ENCODE assay signal across 8 cellular contexts in the genomic region with DNA sequence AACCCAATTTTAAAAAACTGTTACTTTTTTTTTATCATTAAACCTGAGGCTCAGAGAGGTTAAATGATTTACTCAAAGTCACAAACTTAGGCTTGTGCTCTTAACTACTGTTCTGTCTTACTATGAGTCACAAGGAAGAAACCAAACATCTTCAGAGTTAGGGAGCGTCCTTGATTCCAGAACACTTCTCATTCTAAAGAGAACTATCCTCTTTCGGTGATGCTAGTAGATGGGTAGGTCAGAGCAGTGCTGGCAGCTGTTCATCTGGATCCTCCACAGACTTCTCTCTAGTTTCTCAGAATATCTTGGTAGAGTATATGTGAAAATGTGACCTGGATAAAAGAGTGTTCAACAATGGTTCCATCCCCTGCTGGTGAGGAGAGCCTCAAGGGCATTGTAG. TPM values are rescaled to one million over a fixed set of nuclear protein-coding genes. Genes with fewer than 3 reads are reported as not detected.
DNase-seq lines count a peak whose midpoint lies in the region; ATAC-seq and TF ChIP-seq lines count a peak whose summit lies in the region.

No MANE protein-coding gene starts in this region.

- DNase-seq in RWPE1 (ENCODE audit: low spot score) = peak; percentile 8
- DNase-seq in fibroblast of the aortic adventitia (ENCODE audit: low read depth) = peak; percentile 59
- DNase-seq in G401 (ENCODE audit: low spot score) = no peak
- no peak for DNase-seq in DMS153 (lab: John Stamatoyannopoulos, UW)
- DNase-seq in UCSD-AML1 (lab: John Stamatoyannopoulos, UW; ENCODE audit: unreplicated experiment) = no peak

- peak overlapping the region; percentile 37 to 99 (median 96) for H3K4me2 ChIP-seq in BLaER1 treated with 17β-estradiol and CSF1 and Interleukin-3, amounts not matched to agents 10 nM and 100 nM

- peak overlapping the region in 4 of 10 experiments; percentile 82 to 93 (median 82); a peak in 7 of 20 replicates for H3K4me3 ChIP-seq in BLaER1 treated with 17β-estradiol and CSF1 and Interleukin-3, amounts not matched to agents 10 nM and 100 nM
- H3K4me3 ChIP-seq in fibroblast of the aortic adventitia (ENCODE audit: low read depth, low read length) = peak overlapping the region; percentile 6
- H3K4me3 ChIP-seq in stomach smooth muscle (ENCODE audit: low read length in 2 of 2) = peak overlapping the region; percentile 44 to 47

- no peaks in the 10 kb centered on the region for H3K9me3 ChIP-seq in BLaER1 treated with 17β-estradiol and CSF1 and Interleukin-3, amounts not matched to agents 10 nM and 100 nM (replicated peaks in 1 of 11)
- no peaks in the 10 kb centered on the region for H3K9me3 ChIP-seq in stomach smooth muscle (ENCODE audit: control insufficient read depth in 2 of 2, low read length in 2 of 2)

- peaks cover 0 to 31% (median 22%) of the 10 kb centered on the region in 11 experiments; a peak in 15 of 22 replicates for H3K36me3 ChIP-seq in BLaER1 treated with 17β-estradiol and CSF1 and Interleukin-3, amounts not matched to agents 10 nM and 100 nM
- H3K36me3 ChIP-seq in stomach smooth muscle (ENCODE audit: control insufficient read depth in 2 of 2, insufficient read depth in 2 of 2, low read length in 2 of 2) = peaks cover 0 to 4% of the 10 kb centered on the region in 2 donors

- H3K27me3 ChIP-seq in BLaER1 treated with 17β-estradiol and CSF1 and Interleukin-3, amounts not matched to agents 10 nM and 100 nM = no peaks in the 10 kb centered on the region
- H3K27me3 ChIP-seq in stomach smooth muscle (ENCODE audit: control insufficient read depth in 1 of 2, insufficient read depth in 2 of 2, low read length in 2 of 2) = no peaks in the 10 kb centered on the region

- POLR2A ChIA-PET in RWPE1 (lab: Yijun Ruan, JAX; ENCODE audit: low non-redundant PET) = no interaction called here

- H3K4me1 ChIP-seq in BLaER1 treated with 17β-estradiol and CSF1 and Interleukin-3, amounts not matched to agents 10 nM and 100 nM = peaks cover 78 to 89% (median 83%) of the 10 kb centered on the region in 10 experiments
- peaks cover 68% of the 10 kb centered on the region for H3K4me1 ChIP-seq in stomach smooth muscle (ENCODE audit: control insufficient read depth, insufficient read depth, low read length)

- H3K27ac ChIP-seq in BLaER1 treated with 17β-estradiol and CSF1 and Interleukin-3, amounts not matched to agents 10 nM and 100 nM = peak overlapping the region in 3 of 11 experiments; percentile 15 to 86 (median 36); a peak in 3 of 22 replicates
- H3K27ac ChIP-seq in RWPE1 = no peak overlapping the region
- H3K27ac ChIP-seq in stomach smooth muscle (ENCODE audit: low read length) = peak overlapping the region; percentile 1

- H3K9ac ChIP-seq in BLaER1 treated with 17β-estradiol and CSF1 and Interleukin-3, amounts not matched to agents 10 nM and 100 nM = peak overlapping the region in 4 of 11 experiments; percentile 13 to 90 (median 88); a peak in 9 of 22 replicates
- H3K9ac ChIP-seq in stomach smooth muscle (ENCODE audit: low read length in 2 of 2) = no peak overlapping the region

- in situ Hi-C loops in G401 (cut with HindIII; ENCODE audit: low sequenced_read_pairs) = no loop called here

- H4K20me1 ChIP-seq in BLaER1 treated with 17β-estradiol and CSF1 and Interleukin-3, amounts not matched to agents 10 nM and 100 nM = peaks cover 0 to 58% (median 0%) of the 10 kb centered on the region in 11 experiments; a peak in 6 of 22 replicates

- ATAC-seq in GM21515 (IDR thresholded peaks at IDR 0.05; ENCODE audit: unreplicated experiment) = peak; percentile 17

- CTCF ChIA-PET in RWPE1 (lab: Yijun Ruan, JAX) = no interaction called here

- TF ChIP-seq CTCF in RWPE1 (conservative IDR thresholded peaks at IDR 0.05; ENCODE audit: low read depth) (no peak), fibroblast of the aortic adventitia (IDR thresholded peaks at IDR 0.05; ENCODE audit: insufficient read depth, low read length) (peak; percentile 17)

RNA-seq across cellular contexts. Expression of a gene that starts 3.3 kb away (rescaled TPM):
- 108 and 177 TPM in 2 replicates for total RNA-seq in fibroblast of the aortic adventitia (ENCODE audit: low replicate concordance)
- total RNA-seq in G401 (2014; rRNA removed; shearing (Covaris generic)) = 75.9 and 93.3 TPM in 2 replicates

RNA-seq across cellular contexts. Expression of a gene that starts 7.9 kb away (rescaled TPM):
- total RNA-seq in fibroblast of the aortic adventitia (ENCODE audit: low replicate concordance) = 46.4 and 76.9 TPM in 2 replicates
- 71.4 and 77.6 TPM in 2 replicates for total RNA-seq in G401 (2014; rRNA removed; shearing (Covaris generic))

RNA-seq across cellular contexts. Expression of a gene that starts 34.4 kb away (rescaled TPM):
- not detected in 2 replicates for total RNA-seq in fibroblast of the aortic adventitia (ENCODE audit: low replicate concordance)
- total RNA-seq in G401 (2014; rRNA removed; shearing (Covaris generic)) = not detected in 2 replicates

RNA-seq across cellular contexts. Expression of a gene that starts 35.9 kb away (rescaled TPM):
- total RNA-seq in fibroblast of the aortic adventitia (ENCODE audit: low replicate concordance) = 41.0 and 50.9 TPM in 2 replicates
- 3.3 and 7.5 TPM in 2 replicates for total RNA-seq in G401 (2014; rRNA removed; shearing (Covaris generic))

Comparison
In these comparisons a context has a peak if more than half of its experiments do, and no peak if none do; other contexts are left out.
1. DNase-seq: peak in RWPE1 (single experiment) and fibroblast of the aortic adventitia (single experiment); none in G401 (single experiment), DMS153 (single experiment) and UCSD-AML1 (single experiment).